1 cellular context compared by ENCODE assay signal in the genomic region with DNA sequence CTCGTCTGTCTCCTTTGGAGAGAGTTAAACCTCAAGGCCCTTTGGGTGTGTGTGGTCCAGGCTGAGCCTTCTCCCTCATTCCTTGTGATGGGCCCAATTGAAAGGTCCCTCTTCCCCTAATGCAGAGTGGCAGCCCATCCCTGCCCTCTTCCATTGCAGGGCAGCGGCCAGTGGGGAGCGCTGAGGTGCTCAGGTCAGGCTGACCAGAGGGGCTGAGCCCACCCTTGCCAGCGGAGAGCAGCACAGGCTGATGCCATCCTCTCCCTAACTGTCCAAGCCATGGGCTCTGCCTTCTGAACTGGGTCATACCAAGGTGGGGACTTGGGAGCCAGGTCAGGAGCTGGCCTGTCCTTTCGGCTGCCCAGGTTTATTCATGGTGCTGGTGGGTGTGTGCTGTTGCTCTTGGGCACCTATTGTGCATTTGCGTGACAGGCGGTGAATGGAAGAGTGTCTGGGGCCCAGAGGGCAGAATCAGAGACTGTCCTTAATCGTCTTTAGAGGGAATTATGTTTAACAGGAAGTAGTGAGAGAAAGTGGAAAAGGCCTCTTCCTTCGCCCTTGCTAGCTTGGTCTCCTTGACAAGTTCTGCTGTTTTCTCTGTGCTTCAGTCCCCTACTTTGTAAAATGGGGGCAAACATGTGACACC.
TF ChIP-seq lines count a peak whose summit lies in the region.

No MANE protein-coding gene starts in this region.

TF ChIP-seq in HEK293, 187 proteins besides CTCF, POLR2A, EP300 and RAD21:
- TF ChIP-seq, protein P1, sequence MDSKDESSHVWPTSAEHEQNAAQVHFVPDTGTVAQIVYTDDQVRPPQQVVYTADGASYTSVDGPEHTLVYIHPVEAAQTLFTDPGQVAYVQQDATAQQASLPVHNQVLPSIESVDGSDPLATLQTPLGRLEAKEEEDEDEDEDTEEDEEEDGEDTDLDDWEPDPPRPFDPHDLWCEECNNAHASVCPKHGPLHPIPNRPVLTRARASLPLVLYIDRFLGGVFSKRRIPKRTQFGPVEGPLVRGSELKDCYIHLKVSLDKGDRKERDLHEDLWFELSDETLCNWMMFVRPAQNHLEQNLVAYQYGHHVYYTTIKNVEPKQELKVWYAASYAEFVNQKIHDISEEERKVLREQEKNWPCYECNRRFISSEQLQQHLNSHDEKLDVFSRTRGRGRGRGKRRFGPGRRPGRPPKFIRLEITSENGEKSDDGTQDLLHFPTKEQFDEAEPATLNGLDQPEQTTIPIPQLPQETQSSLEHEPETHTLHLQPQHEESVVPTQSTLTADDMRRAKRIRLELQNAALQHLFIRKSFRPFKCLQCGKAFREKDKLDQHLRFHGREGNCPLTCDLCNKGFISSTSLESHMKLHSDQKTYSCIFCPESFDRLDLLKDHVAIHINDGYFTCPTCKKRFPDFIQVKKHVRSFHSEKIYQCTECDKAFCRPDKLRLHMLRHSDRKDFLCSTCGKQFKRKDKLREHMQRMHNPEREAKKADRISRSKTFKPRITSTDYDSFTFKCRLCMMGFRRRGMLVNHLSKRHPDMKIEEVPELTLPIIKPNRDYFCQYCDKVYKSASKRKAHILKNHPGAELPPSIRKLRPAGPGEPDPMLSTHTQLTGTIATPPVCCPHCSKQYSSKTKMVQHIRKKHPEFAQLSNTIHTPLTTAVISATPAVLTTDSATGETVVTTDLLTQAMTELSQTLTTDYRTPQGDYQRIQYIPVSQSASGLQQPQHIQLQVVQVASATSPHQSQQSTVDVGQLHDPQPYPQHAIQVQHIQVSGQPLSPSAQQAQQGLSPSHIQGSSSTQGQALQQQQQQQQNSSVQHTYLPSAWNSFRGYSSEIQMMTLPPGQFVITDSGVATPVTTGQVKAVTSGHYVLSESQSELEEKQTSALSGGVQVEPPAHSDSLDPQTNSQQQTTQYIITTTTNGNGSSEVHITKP (tag by site-specific recombination; IDR thresholded peaks at IDR 0.05): peak; percentile 24; the same call in 1 of the 2 replicates
- TF ChIP-seq ZFP69B (tag by site-specific recombination; IDR thresholded peaks at IDR 0.05) (no peak), ZBTB20 (tag by site-specific recombination; IDR thresholded peaks at IDR 0.05) (no peak)
